ENCODE assay signal across 1 cellular context in genomic region chr10:86376403-86376802, GRCh38.
TF ChIP-seq lines count a peak whose summit lies in the region.

No MANE protein-coding gene starts in this region.

TF ChIP-seq in GM23338, 12 proteins besides CTCF, POLR2A, EP300 and RAD21:
- no peak for TF ChIP-seq ZNF462 (CRISPR knock-in tag; IDR thresholded peaks at IDR 0.05)
- TF ChIP-seq ZNF114 (CRISPR knock-in tag; IDR thresholded peaks at IDR 0.05) = no peak
- TF ChIP-seq JUNB (IDR thresholded peaks at IDR 0.05; ENCODE audit: unreplicated experiment) = no peak
- no peak for TF ChIP-seq EZH2phosphoT487 (IDR thresholded peaks at IDR 0.05; ENCODE audit: unreplicated experiment)
- TF ChIP-seq CREB1 (CRISPR knock-in tag; IDR thresholded peaks at IDR 0.05; ENCODE audit: low read depth) = no peak
- no peak for TF ChIP-seq ETS1 (IDR thresholded peaks at IDR 0.05)
- no peak for TF ChIP-seq NANOG (IDR thresholded peaks at IDR 0.05; ENCODE audit: borderline replicate concordance)
- TF ChIP-seq REST (IDR thresholded peaks at IDR 0.05; ENCODE audit: unreplicated experiment) = no peak
- no peak for TF ChIP-seq ZNF331 (CRISPR knock-in tag; IDR thresholded peaks at IDR 0.05; ENCODE audit: low read depth)
- TF ChIP-seq STAT1 (IDR thresholded peaks at IDR 0.05; ENCODE audit: unreplicated experiment) = no peak
- TF ChIP-seq POLR2AphosphoS5 (IDR thresholded peaks at IDR 0.05; ENCODE audit: low read depth) = no peak
- TF ChIP-seq EZH2 (IDR thresholded peaks at IDR 0.05; ENCODE audit: low read depth, unreplicated experiment) = no peak
